ENCODE assay signal across 8 cellular contexts in the genomic region with DNA sequence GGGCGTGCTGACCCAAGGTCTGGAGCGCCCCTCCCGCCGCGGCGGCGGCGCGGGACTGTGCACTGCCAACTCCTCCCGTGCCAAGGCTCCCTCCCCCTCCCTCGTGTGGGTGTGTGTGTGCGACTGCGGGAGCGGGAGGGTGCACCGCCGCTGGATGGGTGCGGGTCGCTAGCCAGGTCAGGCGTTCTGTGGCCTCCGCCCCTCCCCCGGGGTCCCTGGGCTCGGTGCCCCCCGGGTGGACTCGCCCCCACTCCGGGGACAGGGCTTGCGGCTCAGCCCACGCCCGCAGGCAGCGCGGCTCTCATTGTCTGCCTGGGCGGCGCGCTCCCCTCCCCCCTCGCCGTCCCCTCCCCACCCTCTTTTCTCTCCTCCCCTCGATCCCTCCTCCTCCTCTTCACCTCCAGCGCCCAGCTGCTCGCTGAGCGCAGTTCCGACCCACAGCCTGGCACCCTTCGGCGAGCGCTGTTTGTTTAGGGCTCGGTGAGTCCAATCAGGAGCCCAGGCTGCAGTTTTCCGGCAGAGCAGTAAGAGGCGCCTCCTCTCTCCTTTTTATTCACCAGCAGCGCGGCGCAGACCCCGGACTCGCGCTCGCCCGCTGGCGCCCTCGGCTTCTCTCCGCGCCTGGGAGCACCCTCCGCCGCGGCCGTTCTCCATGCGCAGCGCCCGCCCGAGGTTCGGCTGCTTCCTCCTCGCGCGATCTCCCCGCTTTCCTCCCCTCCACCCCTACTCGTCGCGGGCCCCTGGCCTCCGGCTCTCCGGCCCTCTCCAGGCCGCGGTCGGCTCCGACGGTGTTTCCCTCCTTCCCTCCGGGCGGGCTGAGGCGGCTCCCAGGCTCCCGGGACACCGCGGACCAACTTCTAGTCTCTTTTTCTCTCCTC. TPM values are rescaled to one million over a fixed set of nuclear protein-coding genes. Genes with fewer than 3 reads are reported as not detected.
DNase-seq lines count a peak whose midpoint lies in the region; ATAC-seq and TF ChIP-seq lines count a peak whose summit lies in the region.

A gene (plus strand): TSS at position 579 of the 878 bp plus-strand sequence. CDS start 1,556 bp downstream, outside the sequence.

- peak within 1 kb of the TSS; percentile 87 for H3K27ac ChIP-seq in 22Rv1

- peak; percentile 93 for DNase-seq in LoVo (ENCODE audit: low spot score)
- DNase-seq in SW 1271 (lab: John Stamatoyannopoulos, UW) = peak; percentile 72 to 87
- no peak for DNase-seq in chondrocyte (ENCODE audit: low spot score)
- DNase-seq in kidney glomerular epithelial cell (lab: John Stamatoyannopoulos, UW) = peak; percentile 90
- no peak for DNase-seq in activated effector memory CD4-positive, alpha-beta T cell treated with Interleukin-2 at 50 U/mL for 16 hours

- H3K4me3 Mint-ChIP-seq in chondrocyte (ENCODE audit: unreplicated experiment) = peak within 1 kb of the TSS; percentile 94
- H3K4me3 Mint-ChIP-seq in stimulated activated memory B cell treated with anti-CD40 and anti-IgM and Interleukin-4, amounts not matched to agents 10 μg/mL and 1 μg/mL and 100 μg/mL, for 72 hours = peak within 1 kb of the TSS; percentile 66

- peaks cover 8% of the 10 kb centered on the region for H3K36me3 Mint-ChIP-seq in chondrocyte (ENCODE audit: low read depth)
- no peaks in the 10 kb centered on the region for H3K36me3 Mint-ChIP-seq in stimulated activated memory B cell treated with anti-CD40 and anti-IgM and Interleukin-4, amounts not matched to agents 10 μg/mL and 1 μg/mL and 100 μg/mL, for 72 hours

- H3K9me3 Mint-ChIP-seq in chondrocyte (ENCODE audit: low read depth) = no peaks in the 10 kb centered on the region
- no peaks in the 10 kb centered on the region for H3K9me3 Mint-ChIP-seq in stimulated activated memory B cell treated with anti-CD40 and anti-IgM and Interleukin-4, amounts not matched to agents 10 μg/mL and 1 μg/mL and 100 μg/mL, for 72 hours

- peaks cover 47% of the 10 kb centered on the region for H3K4me1 Mint-ChIP-seq in chondrocyte (ENCODE audit: low read depth)
- peaks cover 23% of the 10 kb centered on the region for H3K4me1 Mint-ChIP-seq in stimulated activated memory B cell treated with anti-CD40 and anti-IgM and Interleukin-4, amounts not matched to agents 10 μg/mL and 1 μg/mL and 100 μg/mL, for 72 hours

- no peak for ATAC-seq in stimulated activated memory B cell treated with anti-CD40 and anti-IgM and Interleukin-4, amounts not matched to agents 10 μg/mL and 1 μg/mL and 100 μg/mL, for 72 hours

- peak within 1 kb of the TSS; percentile 93 for H3K27ac Mint-ChIP-seq in chondrocyte (ENCODE audit: unreplicated experiment)
- H3K27ac Mint-ChIP-seq in stimulated activated memory B cell treated with anti-CD40 and anti-IgM and Interleukin-4, amounts not matched to agents 10 μg/mL and 1 μg/mL and 100 μg/mL, for 72 hours = no peak within 1 kb of the TSS

- TF ChIP-seq CTCF in 22Rv1 (IDR thresholded peaks at IDR 0.05) = peak; percentile 55
- TF ChIP-seq CTCF in GM12873 (IDR thresholded peaks at IDR 0.05; ENCODE audit: insufficient read depth, low read depth, low read length, missing control alignments) = peak; percentile 18
- TF ChIP-seq CTCF in chondrocyte (IDR thresholded peaks at IDR 0.05) = peak; percentile 78

- H3K27me3 Mint-ChIP-seq in chondrocyte (ENCODE audit: low read depth) = peaks cover 47% of the 10 kb centered on the region
- H3K27me3 Mint-ChIP-seq in stimulated activated memory B cell treated with anti-CD40 and anti-IgM and Interleukin-4, amounts not matched to agents 10 μg/mL and 1 μg/mL and 100 μg/mL, for 72 hours = peaks cover 90% of the 10 kb centered on the region

RNA-seq across cellular contexts. Expression of the gene that starts here (rescaled TPM):
- 3.6 to 13.9 TPM (median 13.1 TPM) in 3 replicates for total RNA-seq in chondrocyte

Comparison
In these comparisons a context has a peak if more than half of its experiments do, and no peak if none do; other contexts are left out.
1. CTCF ChIP-seq: peak in every context shown above with its lines; median percentile 78 in chondrocyte; 55 in 22Rv1; 18 in GM12873.
2. DNase-seq: peak in LoVo (single experiment), SW 1271 (2 of 2) and kidney glomerular epithelial cell (single experiment); none in chondrocyte (single experiment) and activated effector memory CD4-positive, alpha-beta T cell treated with Interleukin-2 at 50 U/mL for 16 hours (single experiment).